9 cellular contexts compared by ENCODE assay signal in the genomic region with DNA sequence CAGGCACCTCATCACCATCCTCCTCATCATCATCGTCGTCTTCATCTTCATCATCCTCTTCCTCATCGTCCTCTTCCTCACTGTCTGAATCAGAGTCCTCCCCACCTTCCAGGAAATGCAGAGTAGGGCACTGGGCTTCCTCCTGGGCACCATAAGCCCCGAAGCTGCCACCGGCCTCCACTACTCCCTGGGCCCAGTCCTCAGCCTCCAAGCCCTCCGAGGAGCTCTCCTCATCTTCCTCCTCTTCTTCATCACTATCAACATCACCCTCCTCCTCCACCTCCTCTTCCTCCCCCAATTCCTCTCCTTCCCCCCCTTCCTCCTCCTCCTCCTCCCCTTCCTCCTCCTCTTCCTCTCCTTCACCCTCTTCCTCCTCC. TPM values are rescaled to one million over a fixed set of nuclear protein-coding genes. Genes with fewer than 3 reads are reported as not detected.
A peak's percentile ranks its signal among the peaks of the same experiment; 100 is the strongest.
DNase-seq lines count a peak whose midpoint lies in the region; ATAC-seq, FAIRE-seq and TF ChIP-seq lines count a peak whose summit lies in the region.
"Had no signal": no experiment of that assay in that cellular context is flagged by ENCODE, and none has a peak within 500 bp of the region (broad histone marks: within the 10 kb centered on the region; RNA-seq: fewer than 3 reads in every experiment).

No MANE protein-coding gene starts in this region.

- FAIRE-seq in astrocyte (lab: Jason Lieb, UNC): no peak
- FAIRE-seq: RCC 7860 had no signal

- peak overlapping the region; percentile 49 for H3K4me3 Mint-ChIP-seq in activated naive CD4-positive, alpha-beta T cell treated with anti-CD3 and anti-CD28 coated beads, Interleukin-2, amount 50 U/mL, for 24 hours
- peak overlapping the region; percentile 69 for H3K4me3 Mint-ChIP-seq in astrocyte (ENCODE audit: unreplicated experiment)
- peak overlapping the region; percentile 69 for H3K4me3 Mint-ChIP-seq in type B pancreatic cell

- no peaks in the 10 kb centered on the region for H3K9me3 Mint-ChIP-seq in activated naive CD4-positive, alpha-beta T cell treated with anti-CD3 and anti-CD28 coated beads, Interleukin-2, amount 50 U/mL, for 24 hours
- H3K9me3 Mint-ChIP-seq in astrocyte (ENCODE audit: unreplicated experiment) (peaks cover 2% of the 10 kb centered on the region), type B pancreatic cell (no peaks in the 10 kb centered on the region)

- H3K27me3 ChIP-seq in astrocyte (ENCODE audit: insufficient read depth, low read length) (no peaks in the 10 kb centered on the region), lung (ENCODE audit: control insufficient read depth, insufficient read depth) (no peaks in the 10 kb centered on the region)

- DNase-seq in activated naive CD4-positive, alpha-beta T cell treated with Interleukin-2 at 50 U/mL for 16 hours: no peak
- no peak for DNase-seq in astrocyte (ENCODE audit: low read depth)
- DNase-seq in lung (ENCODE audit: low spot score): no peak
- DNase-seq in type B pancreatic cell (ENCODE audit: extremely low spot score, unreplicated experiment): no peak
- no peak for DNase-seq in stimulated activated CD4-positive, alpha-beta T cell treated with anti-CD3 and anti-CD28 coated beads, Interleukin-2, amount 100 ng/mL, for 24 hours
- DNase-seq in sciatic nerve (ENCODE audit: low spot score): no peak

- H3K4me1 Mint-ChIP-seq in activated naive CD4-positive, alpha-beta T cell treated with anti-CD3 and anti-CD28 coated beads, Interleukin-2, amount 50 U/mL, for 24 hours: peaks cover 52% of the 10 kb centered on the region
- H3K4me1 Mint-ChIP-seq in astrocyte (ENCODE audit: low read depth, unreplicated experiment) (peaks cover 9% of the 10 kb centered on the region), type B pancreatic cell (ENCODE audit: unreplicated experiment) (peaks cover 39% of the 10 kb centered on the region)

- peaks cover 4% of the 10 kb centered on the region for H3K36me3 Mint-ChIP-seq in activated naive CD4-positive, alpha-beta T cell treated with anti-CD3 and anti-CD28 coated beads, Interleukin-2, amount 50 U/mL, for 24 hours
- peaks cover 2% of the 10 kb centered on the region for H3K36me3 Mint-ChIP-seq in astrocyte (ENCODE audit: low read depth, unreplicated experiment)
- H3K36me3 Mint-ChIP-seq in type B pancreatic cell: no peaks in the 10 kb centered on the region

- no peaks in the 10 kb centered on the region for H3K9me3 ChIP-seq in astrocyte (ENCODE audit: insufficient read depth, low read depth, low read length)
- no peaks in the 10 kb centered on the region for H3K9me3 ChIP-seq in lung (ENCODE audit: control insufficient read depth in 2 of 2, insufficient read depth in 1 of 2, low read length in 1 of 2)

- H3K36me3 ChIP-seq in astrocyte (ENCODE audit: insufficient read depth, low read length): no peaks in the 10 kb centered on the region
- peaks cover 0 to 12% of the 10 kb centered on the region in 2 donors for H3K36me3 ChIP-seq in lung (ENCODE audit: control insufficient read depth in 2 of 2, insufficient read depth in 2 of 2, low read length in 2 of 2)

- H3K9ac ChIP-seq in astrocyte (ENCODE audit: low read length): peak overlapping the region; percentile 85

- H3K27ac ChIP-seq in astrocyte (ENCODE audit: low read depth, low read length) (no peak overlapping the region), lung (ENCODE audit: low read depth in 1 of 2, low read length in 1 of 2) (no peak overlapping the region)

- 66 to 77% methylated on average over 6 of the region's 6 CpGs for whole genome bisulfite sequencing in lung, 2 donors

- H4K20me1 ChIP-seq in astrocyte (ENCODE audit: insufficient read depth, low read length): peaks cover 48% of the 10 kb centered on the region

- no peak for ATAC-seq in lung (ENCODE audit: insufficient read depth, low FRiP score)
- no peak for ATAC-seq in sciatic nerve
- ATAC-seq in HG02763 (IDR thresholded peaks at IDR 0.05; ENCODE audit: unreplicated experiment): no peak

- H2AFZ ChIP-seq in astrocyte (ENCODE audit: low read depth, low read length): no peak overlapping the region

- peak overlapping the region; percentile 70 for H3K4me3 ChIP-seq in astrocyte (ENCODE audit: insufficient read depth, low read depth, low read length)
- peak overlapping the region; percentile 68 for H3K4me3 ChIP-seq in lung

- peaks cover 35% of the 10 kb centered on the region for H3K79me2 ChIP-seq in astrocyte (ENCODE audit: insufficient read depth, low read length)

- no peaks in the 10 kb centered on the region for H3K27me3 Mint-ChIP-seq in activated naive CD4-positive, alpha-beta T cell treated with anti-CD3 and anti-CD28 coated beads, Interleukin-2, amount 50 U/mL, for 24 hours
- H3K27me3 Mint-ChIP-seq in astrocyte (ENCODE audit: low read depth, unreplicated experiment): peaks cover 3% of the 10 kb centered on the region
- H3K27me3 Mint-ChIP-seq in type B pancreatic cell: peaks cover 13% of the 10 kb centered on the region

- H3K4me2 ChIP-seq in astrocyte (ENCODE audit: low read length): peak overlapping the region; percentile 97

- H3K27ac Mint-ChIP-seq in activated naive CD4-positive, alpha-beta T cell treated with anti-CD3 and anti-CD28 coated beads, Interleukin-2, amount 50 U/mL, for 24 hours: peak overlapping the region; percentile 73
- H3K27ac Mint-ChIP-seq in astrocyte (ENCODE audit: unreplicated experiment) (no peak overlapping the region), type B pancreatic cell (no peak overlapping the region)

- TF ChIP-seq CTCF in astrocyte (IDR thresholded peaks at IDR 0.05; ENCODE audit: insufficient read depth, low read depth, low read length): no peak
- no peak for TF ChIP-seq CTCF in lung (IDR thresholded peaks at IDR 0.05; ENCODE audit: control extremely low read depth, extremely low read depth)
- no peak for TF ChIP-seq CTCF in type B pancreatic cell (conservative IDR thresholded peaks at IDR 0.05)

- intact Hi-C loops in sciatic nerve (cut with DNase I): no loop called here

- peaks cover 18% of the 10 kb centered on the region for H3K4me1 ChIP-seq in astrocyte (ENCODE audit: insufficient read depth, low read length)
- H3K4me1 ChIP-seq in lung (ENCODE audit: control insufficient read depth in 2 of 2, insufficient read depth in 2 of 2, low read length in 2 of 2): peaks cover 14 to 26% of the 10 kb centered on the region in 2 donors

RNA-seq across cellular contexts. Expression of a gene that starts 1.7 kb away (rescaled TPM):
- total RNA-seq in astrocyte (37.0 and 39.1 TPM in 2 replicates), lung (100 to 1,000 TPM in 1 of 2 donors, 10 to 100 TPM in 1; 35.9 to 113 TPM), type B pancreatic cell (ENCODE audit: low replicate concordance) (63.2 and 68.7 TPM in 2 replicates), sciatic nerve (71.0 TPM)
- polyA plus RNA-seq in lung: 10 to 100 TPM; 72.9 to 85.8 TPM

RNA-seq across cellular contexts. Expression of a gene that starts 3.6 kb away (rescaled TPM):
- total RNA-seq in astrocyte: 0.45 and 1.2 TPM in 2 replicates
- total RNA-seq in lung: 10 to 100 TPM; 11.7 to 15.5 TPM
- 10 to 100 TPM in 1 of 2 donors, 1 to 10 TPM in 1; 9.6 to 11.9 TPM for polyA plus RNA-seq in lung
- total RNA-seq in type B pancreatic cell (ENCODE audit: low replicate concordance): 0.55 and 3.0 TPM in 2 replicates
- total RNA-seq in sciatic nerve: not detected

RNA-seq across cellular contexts. Expression of a gene that starts 11.3 kb away (rescaled TPM):
- total RNA-seq in astrocyte (8.5 and 8.8 TPM in 2 replicates), lung (10 to 100 TPM; 65.7 to 88.5 TPM), type B pancreatic cell (ENCODE audit: low replicate concordance) (34.8 and 51.1 TPM in 2 replicates), sciatic nerve (55.2 TPM)
- 10 to 100 TPM; 47.9 to 68.4 TPM for polyA plus RNA-seq in lung

RNA-seq across cellular contexts. Expression of a gene that starts 17.3 kb away (rescaled TPM):
- total RNA-seq in astrocyte: 35.7 and 43.2 TPM in 2 replicates
- 10 to 100 TPM in 1 of 2 donors, 1 to 10 TPM in 1; 8.6 to 53.7 TPM for total RNA-seq in lung
- 10 to 100 TPM; 34.1 to 36.1 TPM for polyA plus RNA-seq in lung
- total RNA-seq in type B pancreatic cell (ENCODE audit: low replicate concordance): 21.7 and 49.4 TPM in 2 replicates
- 25.7 TPM for total RNA-seq in sciatic nerve

RNA-seq across cellular contexts. Expression of a gene that starts 35.5 kb away (rescaled TPM):
- total RNA-seq in astrocyte (12.6 TPM in 2 replicates), lung (10 to 100 TPM; 12.4 to 20.7 TPM), type B pancreatic cell (ENCODE audit: low replicate concordance) (10.4 and 11.1 TPM in 2 replicates), sciatic nerve (8.4 TPM)
- 10 to 100 TPM in 1 of 2 donors, 1 to 10 TPM in 1; 8.1 to 11.5 TPM for polyA plus RNA-seq in lung
